ENCODE assay signal across 8 cellular contexts in genomic region chr4:143399113-143399949, GRCh38.
DNase-seq lines count a peak whose midpoint lies in the region; ATAC-seq, FAIRE-seq and TF ChIP-seq lines count a peak whose summit lies in the region.

No MANE protein-coding gene starts in this region.

- FAIRE-seq in D721Med (lab: Jason Lieb, UNC) (peak; percentile 83), pancreas (lab: Jason Lieb, UNC) (peak; percentile 59)

- DNase-seq in D721Med (ENCODE audit: insufficient read length, low spot score) = no peak
- peak; percentile 49 for DNase-seq in epithelial cell of esophagus (ENCODE audit: low read depth)
- DNase-seq in pancreas = no peak
- no peak for DNase-seq in T-helper 9 cell

- no peak overlapping the region for H3K27ac ChIP-seq in pancreas

- intact Hi-C loops in pancreas (cut with DNase I) = no loop called here

- 60 to 72% methylated on average over 5 of the region's 5 CpGs for WGBS in pancreas, 2 donors

- peaks cover 0 to 8% (median 7%) of the 10 kb centered on the region in 3 donors for H3K4me1 ChIP-seq in pancreas

- H3K27me3 ChIP-seq in pancreas = no peaks in the 10 kb centered on the region

- TF ChIP-seq CTCF in D721Med (IDR thresholded peaks at IDR 0.05; ENCODE audit: insufficient read depth, missing control alignments) (peak; percentile 74), epithelial cell of esophagus (IDR thresholded peaks at IDR 0.05; ENCODE audit: insufficient read depth, low read depth, low read length, missing control alignments) (peak; percentile 70), pancreas (IDR thresholded peaks at IDR 0.05) (peak; percentile 8 to 62 (median 44))

- no peaks in the 10 kb centered on the region for H3K9me3 ChIP-seq in pancreas

- ATAC-seq in GM19351 (IDR thresholded peaks at IDR 0.05; ENCODE audit: unreplicated experiment) (peak; percentile 75), HG03469 (IDR thresholded peaks at IDR 0.05; ENCODE audit: unreplicated experiment) (peak; percentile 34), pancreas (peak; percentile 56 to 79 (median 69)), HG03520 (IDR thresholded peaks at IDR 0.05; ENCODE audit: unreplicated experiment) (no peak)

- no peak overlapping the region for H3K4me3 ChIP-seq in epithelial cell of esophagus (ENCODE audit: low read length)
- H3K4me3 ChIP-seq in pancreas = no peak overlapping the region

- no peaks in the 10 kb centered on the region for H3K36me3 ChIP-seq in pancreas

TF ChIP-seq in PFSK-1, 5 proteins besides CTCF, POLR2A, EP300 and RAD21:
- no peak for TF ChIP-seq FOXP2 (optimal IDR thresholded peaks at IDR 0.05; ENCODE audit: borderline replicate concordance, extremely low read depth, extremely low read length, insufficient read depth)
- TF ChIP-seq TAF1 (IDR thresholded peaks at IDR 0.05; ENCODE audit: borderline replicate concordance, insufficient read depth, low read length) = no peak
- peak; percentile 67; the same call in 1 of the 2 replicates for TF ChIP-seq SIN3A (IDR thresholded peaks at IDR 0.05; ENCODE audit: borderline replicate concordance, insufficient read depth, low read length)
- TF ChIP-seq REST (IDR thresholded peaks at IDR 0.05; ENCODE audit: insufficient read depth in 1 of 2, low read depth in 2 of 2, low read length in 2 of 2) = no peak
